Comparison of ENCODE assay signal across 20 cellular contexts in genomic region chr5:39255406-39255805, GRCh38. TPM values are rescaled to one million over a fixed set of nuclear protein-coding genes. Genes with fewer than 3 reads are reported as not detected.
"Had no signal": no experiment of that assay in that cellular context is flagged by ENCODE, and none has a peak within 500 bp of the region (broad histone marks: within the 10 kb centered on the region; RNA-seq: fewer than 3 reads in every experiment).

No MANE protein-coding gene starts in this region.

- H3K4me1 ChIP-seq: body of pancreas had no signal

- H3K9me3 ChIP-seq: body of pancreas, upper lobe of left lung had no signal

- ATAC-seq: activated naive CD8-positive, alpha-beta T cell treated with anti-CD3 and anti-CD28 coated beads, Interleukin-2, amount 50 U/mL, for 24 hours; body of pancreas; heart left ventricle; left colon; sciatic nerve; WTC11 had no signal

- H3K27me3 ChIP-seq: body of pancreas, upper lobe of left lung had no signal

- H3K4me3 ChIP-seq: body of pancreas, heart left ventricle, upper lobe of left lung had no signal

- DNase-seq: activated CD8-positive, alpha-beta memory T cell treated with anti-CD3 and anti-CD28 coated beads, Interleukin-2, amount 50 U/mL, for 48 hours; activated effector memory CD4-positive, alpha-beta T cell treated with Interleukin-2 at 50 U/mL for 16 hours; activated naive CD4-positive, alpha-beta T cell treated with anti-CD3 and anti-CD28 coated beads, Interleukin-2, amount 10 ng/mL, durations not matched to agents 7 days and 5 days; activated naive CD8-positive, alpha-beta T cell treated with anti-CD3 and anti-CD28 coated beads, Interleukin-2, amount 50 U/mL, for 24 hours; activated T-cell treated with anti-CD3 and anti-CD28 coated beads, Interleukin-2, amount 50 U/mL, for 48 hours; body of pancreas; caudate nucleus; dermis blood vessel endothelial cell; effector CD8-positive, alpha-beta T cell; heart left ventricle; islet precursor cell; left colon; mesenchymal stem cell; stimulated activated CD4-positive, alpha-beta T cell treated with anti-CD3 and anti-CD28 coated beads, Interleukin-2, amount 100 ng/mL, for 48 hours; stimulated activated naive CD4-positive, alpha-beta T cell treated with Interleukin-2 at 50 U/mL for 16 hours; T-helper 9 cell; upper lobe of left lung had no signal

- H3K36me3 ChIP-seq: upper lobe of left lung had no signal

RNA-seq across cellular contexts. Expression of gene FYB1, which starts 36.0 kb away (rescaled TPM):
- total RNA-seq: dermis blood vessel endothelial cell, myocyte had no signal
